ENCODE assay signal across 1 cellular context in the genomic region with DNA sequence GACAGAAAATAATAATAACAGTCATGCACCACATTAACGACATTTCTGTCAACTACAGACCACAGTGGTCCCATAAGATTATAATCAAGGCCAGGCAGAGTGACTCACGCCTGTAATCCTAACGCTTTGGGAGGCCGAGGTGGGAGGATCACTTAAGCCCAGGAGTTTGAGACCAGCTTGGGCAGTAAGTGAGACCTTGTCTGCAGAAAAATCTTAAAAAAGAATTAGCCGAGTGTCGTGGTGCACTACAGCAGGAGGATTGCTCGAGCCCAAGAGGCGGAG.
A peak's percentile ranks its signal among the peaks of the same experiment; 100 is the strongest.
TF ChIP-seq lines count a peak whose summit lies in the region.

No MANE protein-coding gene starts in this region.

TF ChIP-seq in K562, 482 proteins besides CTCF, POLR2A, EP300 and RAD21 (continued from another document and continues in another):
- TF ChIP-seq, protein P1, sequence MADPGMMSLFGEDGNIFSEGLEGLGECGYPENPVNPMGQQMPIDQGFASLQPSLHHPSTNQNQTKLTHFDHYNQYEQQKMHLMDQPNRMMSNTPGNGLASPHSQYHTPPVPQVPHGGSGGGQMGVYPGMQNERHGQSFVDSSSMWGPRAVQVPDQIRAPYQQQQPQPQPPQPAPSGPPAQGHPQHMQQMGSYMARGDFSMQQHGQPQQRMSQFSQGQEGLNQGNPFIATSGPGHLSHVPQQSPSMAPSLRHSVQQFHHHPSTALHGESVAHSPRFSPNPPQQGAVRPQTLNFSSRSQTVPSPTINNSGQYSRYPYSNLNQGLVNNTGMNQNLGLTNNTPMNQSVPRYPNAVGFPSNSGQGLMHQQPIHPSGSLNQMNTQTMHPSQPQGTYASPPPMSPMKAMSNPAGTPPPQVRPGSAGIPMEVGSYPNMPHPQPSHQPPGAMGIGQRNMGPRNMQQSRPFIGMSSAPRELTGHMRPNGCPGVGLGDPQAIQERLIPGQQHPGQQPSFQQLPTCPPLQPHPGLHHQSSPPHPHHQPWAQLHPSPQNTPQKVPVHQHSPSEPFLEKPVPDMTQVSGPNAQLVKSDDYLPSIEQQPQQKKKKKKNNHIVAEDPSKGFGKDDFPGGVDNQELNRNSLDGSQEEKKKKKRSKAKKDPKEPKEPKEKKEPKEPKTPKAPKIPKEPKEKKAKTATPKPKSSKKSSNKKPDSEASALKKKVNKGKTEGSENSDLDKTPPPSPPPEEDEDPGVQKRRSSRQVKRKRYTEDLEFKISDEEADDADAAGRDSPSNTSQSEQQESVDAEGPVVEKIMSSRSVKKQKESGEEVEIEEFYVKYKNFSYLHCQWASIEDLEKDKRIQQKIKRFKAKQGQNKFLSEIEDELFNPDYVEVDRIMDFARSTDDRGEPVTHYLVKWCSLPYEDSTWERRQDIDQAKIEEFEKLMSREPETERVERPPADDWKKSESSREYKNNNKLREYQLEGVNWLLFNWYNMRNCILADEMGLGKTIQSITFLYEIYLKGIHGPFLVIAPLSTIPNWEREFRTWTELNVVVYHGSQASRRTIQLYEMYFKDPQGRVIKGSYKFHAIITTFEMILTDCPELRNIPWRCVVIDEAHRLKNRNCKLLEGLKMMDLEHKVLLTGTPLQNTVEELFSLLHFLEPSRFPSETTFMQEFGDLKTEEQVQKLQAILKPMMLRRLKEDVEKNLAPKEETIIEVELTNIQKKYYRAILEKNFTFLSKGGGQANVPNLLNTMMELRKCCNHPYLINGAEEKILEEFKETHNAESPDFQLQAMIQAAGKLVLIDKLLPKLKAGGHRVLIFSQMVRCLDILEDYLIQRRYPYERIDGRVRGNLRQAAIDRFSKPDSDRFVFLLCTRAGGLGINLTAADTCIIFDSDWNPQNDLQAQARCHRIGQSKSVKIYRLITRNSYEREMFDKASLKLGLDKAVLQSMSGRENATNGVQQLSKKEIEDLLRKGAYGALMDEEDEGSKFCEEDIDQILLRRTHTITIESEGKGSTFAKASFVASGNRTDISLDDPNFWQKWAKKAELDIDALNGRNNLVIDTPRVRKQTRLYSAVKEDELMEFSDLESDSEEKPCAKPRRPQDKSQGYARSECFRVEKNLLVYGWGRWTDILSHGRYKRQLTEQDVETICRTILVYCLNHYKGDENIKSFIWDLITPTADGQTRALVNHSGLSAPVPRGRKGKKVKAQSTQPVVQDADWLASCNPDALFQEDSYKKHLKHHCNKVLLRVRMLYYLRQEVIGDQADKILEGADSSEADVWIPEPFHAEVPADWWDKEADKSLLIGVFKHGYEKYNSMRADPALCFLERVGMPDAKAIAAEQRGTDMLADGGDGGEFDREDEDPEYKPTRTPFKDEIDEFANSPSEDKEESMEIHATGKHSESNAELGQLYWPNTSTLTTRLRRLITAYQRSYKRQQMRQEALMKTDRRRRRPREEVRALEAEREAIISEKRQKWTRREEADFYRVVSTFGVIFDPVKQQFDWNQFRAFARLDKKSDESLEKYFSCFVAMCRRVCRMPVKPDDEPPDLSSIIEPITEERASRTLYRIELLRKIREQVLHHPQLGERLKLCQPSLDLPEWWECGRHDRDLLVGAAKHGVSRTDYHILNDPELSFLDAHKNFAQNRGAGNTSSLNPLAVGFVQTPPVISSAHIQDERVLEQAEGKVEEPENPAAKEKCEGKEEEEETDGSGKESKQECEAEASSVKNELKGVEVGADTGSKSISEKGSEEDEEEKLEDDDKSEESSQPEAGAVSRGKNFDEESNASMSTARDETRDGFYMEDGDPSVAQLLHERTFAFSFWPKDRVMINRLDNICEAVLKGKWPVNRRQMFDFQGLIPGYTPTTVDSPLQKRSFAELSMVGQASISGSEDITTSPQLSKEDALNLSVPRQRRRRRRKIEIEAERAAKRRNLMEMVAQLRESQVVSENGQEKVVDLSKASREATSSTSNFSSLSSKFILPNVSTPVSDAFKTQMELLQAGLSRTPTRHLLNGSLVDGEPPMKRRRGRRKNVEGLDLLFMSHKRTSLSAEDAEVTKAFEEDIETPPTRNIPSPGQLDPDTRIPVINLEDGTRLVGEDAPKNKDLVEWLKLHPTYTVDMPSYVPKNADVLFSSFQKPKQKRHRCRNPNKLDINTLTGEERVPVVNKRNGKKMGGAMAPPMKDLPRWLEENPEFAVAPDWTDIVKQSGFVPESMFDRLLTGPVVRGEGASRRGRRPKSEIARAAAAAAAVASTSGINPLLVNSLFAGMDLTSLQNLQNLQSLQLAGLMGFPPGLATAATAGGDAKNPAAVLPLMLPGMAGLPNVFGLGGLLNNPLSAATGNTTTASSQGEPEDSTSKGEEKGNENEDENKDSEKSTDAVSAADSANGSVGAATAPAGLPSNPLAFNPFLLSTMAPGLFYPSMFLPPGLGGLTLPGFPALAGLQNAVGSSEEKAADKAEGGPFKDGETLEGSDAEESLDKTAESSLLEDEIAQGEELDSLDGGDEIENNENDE (IDR thresholded peaks at IDR 0.05; ENCODE audit: low read depth, low read length), result no peak
- no peak for TF ChIP-seq AFF1 (IDR thresholded peaks at IDR 0.05; ENCODE audit: low read depth in 1 of 2, partially characterized antibody in 2 of 2)
- no peak for TF ChIP-seq ZNF644 (tag; IDR thresholded peaks at IDR 0.05; ENCODE audit: low read depth)
- TF ChIP-seq POLR2B (IDR thresholded peaks at IDR 0.05; ENCODE audit: low read depth, partially characterized antibody), result no peak
- peak; percentile 34; the same call in 1 of the 2 replicates for TF ChIP-seq RNF2 (IDR thresholded peaks at IDR 0.05)
- TF ChIP-seq TAL1 (IDR thresholded peaks at IDR 0.05), result 0 out of 2 replicates have a peak, but pooled peaks have one; percentile 9
- TF ChIP-seq NFE2L1 (tag; IDR thresholded peaks at IDR 0.05; ENCODE audit: borderline replicate concordance, low read depth), result no peak
- TF ChIP-seq TAF1 (IDR thresholded peaks at IDR 0.05; ENCODE audit: control insufficient read depth, extremely low read depth, insufficient read depth, low read length, severe bottlenecking), result no peak
- no peak for TF ChIP-seq HNRNPLL (IDR thresholded peaks at IDR 0.05; ENCODE audit: low read depth, low read length, poor library complexity, severe bottlenecking)
- TF ChIP-seq TCFL5 (CRISPR knock-in tag; conservative IDR thresholded peaks at IDR 0.05), result no peak
- no peak for TF ChIP-seq ZNF609 (CRISPR knock-in tag; IDR thresholded peaks at IDR 0.05; ENCODE audit: borderline replicate concordance)
- no peak for TF ChIP-seq ZNF212 (CRISPR knock-in tag; IDR thresholded peaks at IDR 0.05)
- TF ChIP-seq NR2F6 (CRISPR knock-in tag; IDR thresholded peaks at IDR 0.05), result no peak
- no peak for TF ChIP-seq IRF2 (CRISPR knock-in tag; IDR thresholded peaks at IDR 0.05)
- TF ChIP-seq, protein P2, sequence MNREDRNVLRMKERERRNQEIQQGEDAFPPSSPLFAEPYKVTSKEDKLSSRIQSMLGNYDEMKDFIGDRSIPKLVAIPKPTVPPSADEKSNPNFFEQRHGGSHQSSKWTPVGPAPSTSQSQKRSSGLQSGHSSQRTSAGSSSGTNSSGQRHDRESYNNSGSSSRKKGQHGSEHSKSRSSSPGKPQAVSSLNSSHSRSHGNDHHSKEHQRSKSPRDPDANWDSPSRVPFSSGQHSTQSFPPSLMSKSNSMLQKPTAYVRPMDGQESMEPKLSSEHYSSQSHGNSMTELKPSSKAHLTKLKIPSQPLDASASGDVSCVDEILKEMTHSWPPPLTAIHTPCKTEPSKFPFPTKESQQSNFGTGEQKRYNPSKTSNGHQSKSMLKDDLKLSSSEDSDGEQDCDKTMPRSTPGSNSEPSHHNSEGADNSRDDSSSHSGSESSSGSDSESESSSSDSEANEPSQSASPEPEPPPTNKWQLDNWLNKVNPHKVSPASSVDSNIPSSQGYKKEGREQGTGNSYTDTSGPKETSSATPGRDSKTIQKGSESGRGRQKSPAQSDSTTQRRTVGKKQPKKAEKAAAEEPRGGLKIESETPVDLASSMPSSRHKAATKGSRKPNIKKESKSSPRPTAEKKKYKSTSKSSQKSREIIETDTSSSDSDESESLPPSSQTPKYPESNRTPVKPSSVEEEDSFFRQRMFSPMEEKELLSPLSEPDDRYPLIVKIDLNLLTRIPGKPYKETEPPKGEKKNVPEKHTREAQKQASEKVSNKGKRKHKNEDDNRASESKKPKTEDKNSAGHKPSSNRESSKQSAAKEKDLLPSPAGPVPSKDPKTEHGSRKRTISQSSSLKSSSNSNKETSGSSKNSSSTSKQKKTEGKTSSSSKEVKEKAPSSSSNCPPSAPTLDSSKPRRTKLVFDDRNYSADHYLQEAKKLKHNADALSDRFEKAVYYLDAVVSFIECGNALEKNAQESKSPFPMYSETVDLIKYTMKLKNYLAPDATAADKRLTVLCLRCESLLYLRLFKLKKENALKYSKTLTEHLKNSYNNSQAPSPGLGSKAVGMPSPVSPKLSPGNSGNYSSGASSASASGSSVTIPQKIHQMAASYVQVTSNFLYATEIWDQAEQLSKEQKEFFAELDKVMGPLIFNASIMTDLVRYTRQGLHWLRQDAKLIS (CRISPR knock-in tag; IDR thresholded peaks at IDR 0.05), result no peak
- no peak for TF ChIP-seq ZC3H4 (CRISPR knock-in tag; IDR thresholded peaks at IDR 0.05; ENCODE audit: borderline replicate concordance)
- TF ChIP-seq NR2C2 (CRISPR knock-in tag; IDR thresholded peaks at IDR 0.05), result no peak
- no peak for TF ChIP-seq NR2C2 (tag; IDR thresholded peaks at IDR 0.05)
- no peak for TF ChIP-seq ZBED1 (IDR thresholded peaks at IDR 0.05)
- TF ChIP-seq, protein P3, sequence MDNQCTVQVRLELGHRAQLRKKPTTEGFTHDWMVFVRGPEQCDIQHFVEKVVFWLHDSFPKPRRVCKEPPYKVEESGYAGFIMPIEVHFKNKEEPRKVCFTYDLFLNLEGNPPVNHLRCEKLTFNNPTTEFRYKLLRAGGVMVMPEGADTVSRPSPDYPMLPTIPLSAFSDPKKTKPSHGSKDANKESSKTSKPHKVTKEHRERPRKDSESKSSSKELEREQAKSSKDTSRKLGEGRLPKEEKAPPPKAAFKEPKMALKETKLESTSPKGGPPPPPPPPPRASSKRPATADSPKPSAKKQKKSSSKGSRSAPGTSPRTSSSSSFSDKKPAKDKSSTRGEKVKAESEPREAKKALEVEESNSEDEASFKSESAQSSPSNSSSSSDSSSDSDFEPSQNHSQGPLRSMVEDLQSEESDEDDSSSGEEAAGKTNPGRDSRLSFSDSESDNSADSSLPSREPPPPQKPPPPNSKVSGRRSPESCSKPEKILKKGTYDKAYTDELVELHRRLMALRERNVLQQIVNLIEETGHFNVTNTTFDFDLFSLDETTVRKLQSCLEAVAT (IDR thresholded peaks at IDR 0.05), result no peak
